1 cellular context compared by ENCODE assay signal in genomic region chr1:157646144-157646543, GRCh38.
TF ChIP-seq lines count a peak whose summit lies in the region.

No MANE protein-coding gene starts in this region.

TF ChIP-seq in H1, 55 proteins besides CTCF, POLR2A, EP300 and RAD21 (continued from another document):
- TF ChIP-seq ATF2 (IDR thresholded peaks at IDR 0.05; ENCODE audit: low read length): no peak
- no peak for TF ChIP-seq CBX5 (IDR thresholded peaks at IDR 0.05; ENCODE audit: low read depth, low read length)
